In genomic region chr6:31156647-31157046, GRCh38 we compare ENCODE assay signal across 1 cellular context.
TF ChIP-seq lines count a peak whose summit lies in the region.

No MANE protein-coding gene starts in this region.

TF ChIP-seq in WTC11, 78 proteins besides CTCF, POLR2A, EP300 and RAD21 (continued from another document):
- TF ChIP-seq FOXP4 (CRISPR knock-in tag; IDR thresholded peaks at IDR 0.05) (no peak), E2F5 (CRISPR knock-in tag; IDR thresholded peaks at IDR 0.05) (no peak)
